19 cellular contexts compared by ENCODE assay signal in genomic region chr1:181061487-181061886, GRCh38. TPM values are rescaled to one million over a fixed set of nuclear protein-coding genes. Genes with fewer than 3 reads are reported as not detected.
DNase-seq lines count a peak whose midpoint lies in the region; ATAC-seq lines count a peak whose summit lies in the region.
"Had no signal": no experiment of that assay in that cellular context is flagged by ENCODE, and none has a peak within 500 bp of the region (broad histone marks: within the 10 kb centered on the region; RNA-seq: fewer than 3 reads in every experiment).

No MANE protein-coding gene starts in this region.

- no peak overlapping the region for H2AFZ ChIP-seq in Karpas-422 (ENCODE audit: low read length)

- no peaks in the 10 kb centered on the region for H3K27me3 ChIP-seq in Karpas-422 (ENCODE audit: low read length)
- H3K27me3 ChIP-seq in skeletal muscle tissue (ENCODE audit: control insufficient read depth in 3 of 3, insufficient read depth in 3 of 3, low read length in 3 of 3): no peaks in the 10 kb centered on the region
- H3K27me3 ChIP-seq: gastroesophageal sphincter, spleen, vagina had no signal

- H3K9ac ChIP-seq in Karpas-422 (ENCODE audit: low read length) (no peak overlapping the region), skeletal muscle tissue (ENCODE audit: low read depth in 1 of 3, low read length in 3 of 3) (peak overlapping the region in 2 of 3 donors; percentile 34 to 80)

- peak overlapping the region; percentile 86 for H3K27ac Mint-ChIP-seq in activated T-cell treated with anti-CD3 and anti-CD28 coated beads, Interleukin-2, amount 50 U/mL, for 24 hours
- peak overlapping the region; percentile 93 for H3K27ac Mint-ChIP-seq in dendritic cell treated with granulocyte-macrophage colony-stimulating factor and Interleukin-4, amounts not matched to agents 40 ng/mL and 50 ng/mL, for 4 days
- H3K27ac Mint-ChIP-seq: nephron progenitor cell had no signal

- H4K20me1 ChIP-seq in Karpas-422 (ENCODE audit: insufficient read depth, low read depth, low read length): no peaks in the 10 kb centered on the region

- H3K4me2 ChIP-seq in Karpas-422 (ENCODE audit: low read depth, low read length, poor library complexity, severe bottlenecking): peak overlapping the region; percentile 67

- peaks cover 19% of the 10 kb centered on the region for H3K9me3 Mint-ChIP-seq in activated T-cell treated with anti-CD3 and anti-CD28 coated beads, Interleukin-2, amount 50 U/mL, for 24 hours
- peaks cover 19% of the 10 kb centered on the region for H3K9me3 Mint-ChIP-seq in dendritic cell treated with granulocyte-macrophage colony-stimulating factor and Interleukin-4, amounts not matched to agents 40 ng/mL and 50 ng/mL, for 4 days

- DNase-seq in activated T-cell treated with anti-CD3 and anti-CD28 coated beads, Interleukin-2, amount 50 U/mL, for 24 hours: no peak
- DNase-seq in activated T-cell treated with anti-CD3 and anti-CD28 coated beads for 4 hours (no peak), Karpas-422 (no peak), NOMO-1 treated with DMSO at 0.1 percent for 48 hours (lab: John Stamatoyannopoulos, UW; ENCODE audit: unreplicated experiment) (no peak), caudate nucleus (lab: John Stamatoyannopoulos, UW) (no peak)
- DNase-seq: kidney glomerular epithelial cell, mesenchymal stem cell, NCI-H1092, NCI-H69, nephron progenitor cell, PC-3 had no signal

- H3K4me1 Mint-ChIP-seq in activated T-cell treated with anti-CD3 and anti-CD28 coated beads, Interleukin-2, amount 50 U/mL, for 24 hours (ENCODE audit: low read depth): peaks cover 26% of the 10 kb centered on the region
- peaks cover 55% of the 10 kb centered on the region for H3K4me1 Mint-ChIP-seq in dendritic cell treated with granulocyte-macrophage colony-stimulating factor and Interleukin-4, amounts not matched to agents 40 ng/mL and 50 ng/mL, for 4 days (ENCODE audit: low read depth)

- H3K27ac ChIP-seq in Karpas-422 (ENCODE audit: low read length) (no peak overlapping the region), skeletal muscle tissue (ENCODE audit: low read depth, low read length) (peak overlapping the region; percentile 93), caudate nucleus (ENCODE audit: low read depth, low read length) (no peak overlapping the region)
- H3K27ac ChIP-seq: gastroesophageal sphincter, vagina, VCaP had no signal

- H3K27me3 Mint-ChIP-seq in activated T-cell treated with anti-CD3 and anti-CD28 coated beads, Interleukin-2, amount 50 U/mL, for 24 hours: no peaks in the 10 kb centered on the region
- H3K27me3 Mint-ChIP-seq in dendritic cell treated with granulocyte-macrophage colony-stimulating factor and Interleukin-4, amounts not matched to agents 40 ng/mL and 50 ng/mL, for 4 days: no peaks in the 10 kb centered on the region
- H3K27me3 Mint-ChIP-seq: T-cell had no signal

- H3K4me1 ChIP-seq in Karpas-422 (ENCODE audit: low read length) (peaks cover 22% of the 10 kb centered on the region), skeletal muscle tissue (ENCODE audit: control insufficient read depth in 3 of 3, insufficient read depth in 3 of 3, low read length in 3 of 3) (peaks cover 31 to 40% (median 35%) of the 10 kb centered on the region in 3 donors)
- H3K4me1 ChIP-seq: vagina had no signal

- no peaks in the 10 kb centered on the region for H3K79me2 ChIP-seq in Karpas-422 (ENCODE audit: low read length)

- no peak overlapping the region for H3K4me3 Mint-ChIP-seq in activated T-cell treated with anti-CD3 and anti-CD28 coated beads, Interleukin-2, amount 50 U/mL, for 24 hours
- H3K4me3 Mint-ChIP-seq in dendritic cell treated with granulocyte-macrophage colony-stimulating factor and Interleukin-4, amounts not matched to agents 40 ng/mL and 50 ng/mL, for 4 days: no peak overlapping the region
- H3K4me3 Mint-ChIP-seq: nephron progenitor cell had no signal

- 0 out of 2 replicates have a peak overlapping the region, but pooled peaks have one; percentile 50 for H3K4me3 ChIP-seq in Karpas-422 (ENCODE audit: low read length)
- no peak overlapping the region for H3K4me3 ChIP-seq in skeletal muscle tissue (ENCODE audit: low read length in 3 of 3)
- H3K4me3 ChIP-seq: gastroesophageal sphincter, vagina had no signal

- no peak for ATAC-seq in GM19023 (IDR thresholded peaks at IDR 0.05; ENCODE audit: unreplicated experiment)
- ATAC-seq: PC-3 had no signal

- H3K9me2 ChIP-seq in Karpas-422 (replicated peaks; ENCODE audit: insufficient read depth, low read length): no peaks in the 10 kb centered on the region

- intact Hi-C loops in dendritic cell treated with granulocyte-macrophage colony-stimulating factor and Interleukin-4, amounts not matched to agents 40 ng/mL and 50 ng/mL, for 4 days (cut with micrococcal nuclease): no loop called here

- H3K9me3 ChIP-seq in Karpas-422 (ENCODE audit: low read length): no peaks in the 10 kb centered on the region
- peaks cover 0 to 5% (median 0%) of the 10 kb centered on the region in 3 donors for H3K9me3 ChIP-seq in skeletal muscle tissue (ENCODE audit: control insufficient read depth in 3 of 3, low read length in 3 of 3)
- H3K9me3 ChIP-seq: gastroesophageal sphincter, vagina had no signal

- peaks cover 32% of the 10 kb centered on the region for H3K36me3 Mint-ChIP-seq in activated T-cell treated with anti-CD3 and anti-CD28 coated beads, Interleukin-2, amount 50 U/mL, for 24 hours (ENCODE audit: low read depth)
- H3K36me3 Mint-ChIP-seq in dendritic cell treated with granulocyte-macrophage colony-stimulating factor and Interleukin-4, amounts not matched to agents 40 ng/mL and 50 ng/mL, for 4 days (ENCODE audit: low read depth): peaks cover 40% of the 10 kb centered on the region

- H3K36me3 ChIP-seq in Karpas-422 (ENCODE audit: insufficient read depth, low read length) (no peaks in the 10 kb centered on the region), skeletal muscle tissue (ENCODE audit: control insufficient read depth in 3 of 3, insufficient read depth in 3 of 3, low read length in 3 of 3) (no peaks in the 10 kb centered on the region)
- H3K36me3 ChIP-seq: vagina had no signal

RNA-seq across cellular contexts. Expression of gene IER5, which starts 27.0 kb away (rescaled TPM):
- total RNA-seq in Karpas-422 (2014; rRNA removed; shearing (Covaris generic); ENCODE audit: low replicate concordance): 5.3 and 9.9 TPM in 2 replicates
- 11.0 TPM for total RNA-seq in skeletal muscle tissue

RNA-seq across cellular contexts. Expression of gene MR1, which starts 27.7 kb away (rescaled TPM):
- 23.2 and 37.3 TPM in 2 replicates for total RNA-seq in Karpas-422 (2014; rRNA removed; shearing (Covaris generic); ENCODE audit: low replicate concordance)
- total RNA-seq in skeletal muscle tissue: 2.6 TPM

RNA-seq across cellular contexts. Expression of gene STX6, which starts 38.8 kb away (rescaled TPM):
- 25.0 and 26.4 TPM in 2 replicates for total RNA-seq in Karpas-422 (2014; rRNA removed; shearing (Covaris generic); ENCODE audit: low replicate concordance)
- total RNA-seq in skeletal muscle tissue: 27.1 TPM
